8 cellular contexts compared by ENCODE assay signal in genomic region chr19:17385878-17386611, GRCh38. TPM values are rescaled to one million over a fixed set of nuclear protein-coding genes. Genes with fewer than 3 reads are reported as not detected.
A peak's percentile ranks its signal among the peaks of the same experiment; 100 is the strongest.
DNase-seq lines count a peak whose midpoint lies in the region; ATAC-seq and TF ChIP-seq lines count a peak whose summit lies in the region.

No MANE protein-coding gene starts in this region.

- DNase-seq in Caco-2, result peak; percentile 52 to 68
- peak; percentile 43 for DNase-seq in T follicular helper cell (ENCODE audit: low read depth)
- no peak for DNase-seq in astrocyte of the cerebellum (ENCODE audit: low read depth)
- DNase-seq in immature natural killer cell, result peak; percentile 46 to 51 (median 46)
- DNase-seq in stimulated activated CD4-positive, alpha-beta T cell treated with anti-CD3 and anti-CD28 coated beads, Interleukin-2, amount 100 ng/mL, for 24 hours, result peak; percentile 76
- no peak for DNase-seq in GF-D8 (lab: John Stamatoyannopoulos, UW)

- peak; percentile 83 for TF ChIP-seq RAD21 in Ishikawa (IDR thresholded peaks at IDR 0.05; ENCODE audit: low read depth)

- TF ChIP-seq EP300 in Ishikawa (IDR thresholded peaks at IDR 0.05; ENCODE audit: borderline replicate concordance), result no peak

- intact Hi-C loops in Caco-2 (cut with micrococcal nuclease; ENCODE audit: unreplicated experiment), result loop anchor here (1.0 kb wide), 1 partner anchor 40 kb away; no protein-coding TSS in a partner anchor

- no peaks in the 10 kb centered on the region for H3K36me3 Mint-ChIP-seq in Caco-2 (ENCODE audit: insufficient read depth, unreplicated experiment)
- H3K36me3 Mint-ChIP-seq in immature natural killer cell, result no peaks in the 10 kb centered on the region

- H3K36me3 ChIP-seq in Caco-2 (ENCODE audit: control insufficient read depth, insufficient read depth, low read length), result no peaks in the 10 kb centered on the region

- POLR2A ChIA-PET in Caco-2 (lab: Charles Lee), result no interaction called here

- no peaks in the 10 kb centered on the region for H3K4me1 ChIP-seq in Caco-2

- TF ChIP-seq CTCF in Caco-2 (IDR thresholded peaks at IDR 0.05; ENCODE audit: insufficient read depth in 1 of 2, low read depth in 1 of 2, low read length in 1 of 2, severe bottlenecking in 1 of 2, unreplicated experiment in 1 of 2) (peak; percentile 76 to 85), astrocyte of the cerebellum (IDR thresholded peaks at IDR 0.05; ENCODE audit: low read depth, low read length, missing control alignments) (peak; percentile 96)

- no peak for ATAC-seq in GM21576 (IDR thresholded peaks at IDR 0.05; ENCODE audit: unreplicated experiment)

- H3K4me3 ChIP-seq in Caco-2 (ENCODE audit: low read depth, low read length) (no peak overlapping the region), astrocyte of the cerebellum (ENCODE audit: low read depth, low read length) (no peak overlapping the region)

- CTCF ChIA-PET in Caco-2 (lab: Charles Lee), result interaction anchor here (0.5 to 1.1 kb wide), 9 partner anchors 9 to 160 kb away, joined by 3 to 10 read pairs (median 4); partner anchors contain the start of genes MRPL34 and OCEL1

- peaks cover 3% of the 10 kb centered on the region for H3K27me3 Mint-ChIP-seq in Caco-2 (ENCODE audit: insufficient read depth, unreplicated experiment)
- peaks cover 0 to 2% (median 0%) of the 10 kb centered on the region in 3 donors for H3K27me3 Mint-ChIP-seq in immature natural killer cell (ENCODE audit: low read depth in 3 of 3)

- H3K4me1 Mint-ChIP-seq in Caco-2 (ENCODE audit: low read depth, unreplicated experiment), result peaks cover 6% of the 10 kb centered on the region
- peaks cover 10 to 12% of the 10 kb centered on the region in 2 donors for H3K4me1 Mint-ChIP-seq in immature natural killer cell

- H3K9me3 Mint-ChIP-seq in Caco-2 (ENCODE audit: unreplicated experiment) (no peaks in the 10 kb centered on the region), immature natural killer cell (no peaks in the 10 kb centered on the region)

- H3K27ac Mint-ChIP-seq in Caco-2 (ENCODE audit: unreplicated experiment) (no peak overlapping the region), immature natural killer cell (no peak overlapping the region)

- peaks cover 14% of the 10 kb centered on the region for H3K9me3 ChIP-seq in Caco-2

- H3K27me3 ChIP-seq in Caco-2 (replicated peaks; ENCODE audit: control insufficient read depth, insufficient read depth, low read length), result no peaks in the 10 kb centered on the region

- BruUV-seq in Caco-2 (replicated peaks; lab: Mats Ljungman, UMichigan), result no TSS peak

- no peak overlapping the region for H3K4me3 Mint-ChIP-seq in Caco-2 (ENCODE audit: unreplicated experiment)
- H3K4me3 Mint-ChIP-seq in immature natural killer cell, result no peak overlapping the region

- in situ Hi-C loops in astrocyte of the cerebellum (cut with HindIII; ENCODE audit: low sequenced_read_pairs), result no loop called here

TF ChIP-seq in Ishikawa, 13 proteins besides CTCF, POLR2A, EP300 and RAD21:
- TF ChIP-seq ZBTB7A (IDR thresholded peaks at IDR 0.05; ENCODE audit: low read depth) (peak; percentile 92), USF1 (IDR thresholded peaks at IDR 0.05) (no peak)

RNA-seq across cellular contexts. Expression of gene CCDC194, which starts 8.0 kb away (rescaled TPM):
- total RNA-seq in Caco-2 (2022), result 1.0 and 1.3 TPM in 2 replicates
- polyA plus RNA-seq in immature natural killer cell, result under 1 TPM in 1 of 3 donors, not detected in 2; 0.40 TPM

RNA-seq across cellular contexts. Expression of gene PLVAP, which starts 8.9 kb away (rescaled TPM):
- total RNA-seq in Caco-2 (2022), result not detected in 2 replicates
- polyA plus RNA-seq in immature natural killer cell, result not detected

RNA-seq across cellular contexts. Expression of gene BST2, which starts 19.4 kb away (rescaled TPM):
- total RNA-seq in Caco-2 (2022), result 94.3 and 98.4 TPM in 2 replicates
- 100 to 1,000 TPM; 326 to 394 (median 383) TPM for polyA plus RNA-seq in immature natural killer cell

RNA-seq across cellular contexts. Expression of gene MVB12A, which starts 33.8 kb away (rescaled TPM):
- 36.7 and 37.6 TPM in 2 replicates for total RNA-seq in Caco-2 (2022)
- polyA plus RNA-seq in immature natural killer cell, result 10 to 100 TPM; 35.8 to 43.6 (median 36.3) TPM

RNA-seq across cellular contexts. Expression of gene GTPBP3, which starts 48.7 kb away (rescaled TPM):
- 50.1 and 50.7 TPM in 2 replicates for total RNA-seq in Caco-2 (2022)
- 1 to 10 TPM; 2.8 to 8.8 (median 3.1) TPM for polyA plus RNA-seq in immature natural killer cell

Comparison
In these comparisons a context has a peak if more than half of its experiments do, and no peak if none do; other contexts are left out.
1. DNase-seq: peak in Caco-2 (2 of 2), T follicular helper cell (single experiment), immature natural killer cell (3 of 3) and stimulated activated CD4-positive, alpha-beta T cell treated with anti-CD3 and anti-CD28 coated beads, Interleukin-2, amount 100 ng/mL, for 24 hours (2 of 2); none in astrocyte of the cerebellum (single experiment) and GF-D8 (single experiment).